ENCODE assay signal across 1 cellular context in the genomic region with DNA sequence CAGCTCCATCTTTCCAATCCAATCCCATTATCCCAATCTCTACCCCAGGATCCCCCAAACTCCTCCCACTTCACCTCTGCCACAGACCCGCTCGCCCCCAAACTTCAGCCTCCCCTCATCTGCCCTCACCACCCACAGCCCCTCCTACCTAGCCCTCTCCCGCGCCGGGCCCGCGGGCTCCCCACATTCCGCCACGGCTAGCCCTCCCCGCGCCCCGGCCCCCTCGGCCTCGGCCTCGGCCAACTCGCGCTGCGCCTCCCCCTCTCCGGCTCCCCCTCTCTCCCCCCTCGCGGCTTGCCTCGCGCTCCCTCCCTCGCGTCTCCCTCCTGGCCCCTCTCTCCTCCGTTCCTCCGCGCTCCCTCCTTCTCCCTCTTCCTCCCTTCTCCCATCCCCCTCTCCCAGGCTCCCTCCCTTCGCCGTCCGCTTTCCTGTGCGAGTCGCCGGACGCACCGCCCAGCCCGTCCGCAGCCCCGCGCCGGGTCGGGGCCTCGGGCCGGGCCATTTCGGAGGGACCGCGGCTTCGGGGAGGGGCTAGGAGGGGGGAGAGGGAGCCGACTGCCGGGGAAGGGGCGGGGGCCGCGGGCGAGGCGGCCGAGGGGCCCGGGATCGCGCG.
TF ChIP-seq lines count a peak whose summit lies in the region.

A gene with protein sequence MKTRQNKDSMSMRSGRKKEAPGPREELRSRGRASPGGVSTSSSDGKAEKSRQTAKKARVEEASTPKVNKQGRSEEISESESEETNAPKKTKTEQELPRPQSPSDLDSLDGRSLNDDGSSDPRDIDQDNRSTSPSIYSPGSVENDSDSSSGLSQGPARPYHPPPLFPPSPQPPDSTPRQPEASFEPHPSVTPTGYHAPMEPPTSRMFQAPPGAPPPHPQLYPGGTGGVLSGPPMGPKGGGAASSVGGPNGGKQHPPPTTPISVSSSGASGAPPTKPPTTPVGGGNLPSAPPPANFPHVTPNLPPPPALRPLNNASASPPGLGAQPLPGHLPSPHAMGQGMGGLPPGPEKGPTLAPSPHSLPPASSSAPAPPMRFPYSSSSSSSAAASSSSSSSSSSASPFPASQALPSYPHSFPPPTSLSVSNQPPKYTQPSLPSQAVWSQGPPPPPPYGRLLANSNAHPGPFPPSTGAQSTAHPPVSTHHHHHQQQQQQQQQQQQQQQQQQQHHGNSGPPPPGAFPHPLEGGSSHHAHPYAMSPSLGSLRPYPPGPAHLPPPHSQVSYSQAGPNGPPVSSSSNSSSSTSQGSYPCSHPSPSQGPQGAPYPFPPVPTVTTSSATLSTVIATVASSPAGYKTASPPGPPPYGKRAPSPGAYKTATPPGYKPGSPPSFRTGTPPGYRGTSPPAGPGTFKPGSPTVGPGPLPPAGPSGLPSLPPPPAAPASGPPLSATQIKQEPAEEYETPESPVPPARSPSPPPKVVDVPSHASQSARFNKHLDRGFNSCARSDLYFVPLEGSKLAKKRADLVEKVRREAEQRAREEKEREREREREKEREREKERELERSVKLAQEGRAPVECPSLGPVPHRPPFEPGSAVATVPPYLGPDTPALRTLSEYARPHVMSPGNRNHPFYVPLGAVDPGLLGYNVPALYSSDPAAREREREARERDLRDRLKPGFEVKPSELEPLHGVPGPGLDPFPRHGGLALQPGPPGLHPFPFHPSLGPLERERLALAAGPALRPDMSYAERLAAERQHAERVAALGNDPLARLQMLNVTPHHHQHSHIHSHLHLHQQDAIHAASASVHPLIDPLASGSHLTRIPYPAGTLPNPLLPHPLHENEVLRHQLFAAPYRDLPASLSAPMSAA (N-terminal part only) (plus strand): TSS at position 581 of the 613 bp plus-strand sequence. CDS start 6,043 bp downstream, outside the sequence.

TF ChIP-seq in PFSK-1, 5 proteins besides CTCF, POLR2A, EP300 and RAD21 (continued from another document):
- TF ChIP-seq TAF1 (IDR thresholded peaks at IDR 0.05; ENCODE audit: borderline replicate concordance, insufficient read depth, low read length) (0 out of 2 replicates have a peak, but pooled peaks have one; percentile 57), REST (IDR thresholded peaks at IDR 0.05; ENCODE audit: insufficient read depth in 1 of 2, low read depth in 2 of 2, low read length in 2 of 2) (0 out of 4 replicates have a peak, but pooled peaks of 1 of the 2 experiments have one; percentile 25), SIN3A (IDR thresholded peaks at IDR 0.05; ENCODE audit: borderline replicate concordance, insufficient read depth, low read length) (no peak), FOXP2 (optimal IDR thresholded peaks at IDR 0.05; ENCODE audit: borderline replicate concordance, extremely low read depth, extremely low read length, insufficient read depth) (peak; percentile 78)
